Comparison of ENCODE assay signal across 11 cellular contexts in genomic region chr7:159239028-159239427, GRCh38.
"Had no signal": no experiment of that assay in that cellular context is flagged by ENCODE, and none has a peak within 500 bp of the region (broad histone marks: within the 10 kb centered on the region; RNA-seq: fewer than 3 reads in every experiment).

No MANE protein-coding gene starts in this region.

- H3K36me3 ChIP-seq: HAP-1 had no signal

- H2AFZ ChIP-seq: GM23248, GM23338 had no signal

- H3K27ac Mint-ChIP-seq: GM23338, H9, HFFc6 had no signal

- ATAC-seq: GM23338, HCT116 had no signal

- H3K4me3 ChIP-seq: GM23248, GM23338, HAP-1 had no signal

- H3K27ac ChIP-seq: GM23248 had no signal

- H3K4me1 Mint-ChIP-seq: GM23338, H9 had no signal

- H3K9me3 ChIP-seq: HAP-1 had no signal

- H3K4me2 ChIP-seq: GM23338 had no signal

- FAIRE-seq: H1, H54 had no signal

- H3K9ac ChIP-seq: GM23248 had no signal

- H3K4me1 ChIP-seq: HAP-1 had no signal

- DNase-seq: GM23248, GOT3, H7, H9, HCEC 1CT, HFFc6 had no signal

- H3K4me3 Mint-ChIP-seq: GM23338, H9, HFFc6 had no signal
